ENCODE assay signal across 1 cellular context in the genomic region with DNA sequence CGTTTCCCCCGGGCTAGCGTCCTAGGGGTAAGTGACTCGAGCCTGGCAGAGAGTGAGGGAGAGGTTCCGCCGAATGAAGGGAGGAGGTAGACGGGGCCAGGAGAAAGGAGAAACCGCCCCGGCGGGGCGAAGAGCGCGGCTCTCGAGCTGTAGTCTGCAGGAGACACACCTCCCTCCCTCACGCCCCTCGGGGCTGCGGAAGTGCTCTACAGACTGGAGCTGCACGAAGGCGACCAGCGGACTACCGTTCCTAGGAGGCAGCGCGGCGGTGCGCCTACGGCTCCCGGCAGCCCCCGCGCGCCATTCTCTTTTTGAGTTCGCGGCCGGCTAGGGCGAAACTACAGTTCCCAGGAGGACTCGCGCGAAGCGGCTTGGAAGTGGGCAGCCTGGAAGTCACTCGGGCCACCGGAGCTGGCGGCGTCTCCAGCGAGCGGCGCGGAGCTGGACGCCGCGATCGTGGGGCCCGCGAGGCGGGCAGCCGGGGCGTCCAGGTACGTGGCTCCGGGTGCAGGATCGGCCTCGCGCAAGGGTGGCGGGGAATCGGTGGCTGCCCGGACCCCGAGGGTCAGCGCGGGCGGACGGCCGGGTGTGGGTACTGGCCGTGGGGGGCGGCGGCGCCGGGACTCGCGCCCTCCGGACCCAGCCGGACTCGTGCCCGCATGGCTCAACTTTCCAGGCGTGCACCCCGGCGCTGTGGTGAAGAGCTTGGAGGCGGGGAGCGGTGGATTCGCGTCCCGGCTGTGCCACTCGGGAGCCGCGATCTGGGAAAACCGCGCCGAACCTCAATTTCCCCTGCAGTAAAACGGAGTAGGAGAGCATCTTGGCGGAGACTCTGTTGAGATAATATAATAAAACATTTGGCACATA.
A peak's percentile ranks its signal among the peaks of the same experiment; 100 is the strongest.
TF ChIP-seq lines count a peak whose summit lies in the region.

A gene with protein sequence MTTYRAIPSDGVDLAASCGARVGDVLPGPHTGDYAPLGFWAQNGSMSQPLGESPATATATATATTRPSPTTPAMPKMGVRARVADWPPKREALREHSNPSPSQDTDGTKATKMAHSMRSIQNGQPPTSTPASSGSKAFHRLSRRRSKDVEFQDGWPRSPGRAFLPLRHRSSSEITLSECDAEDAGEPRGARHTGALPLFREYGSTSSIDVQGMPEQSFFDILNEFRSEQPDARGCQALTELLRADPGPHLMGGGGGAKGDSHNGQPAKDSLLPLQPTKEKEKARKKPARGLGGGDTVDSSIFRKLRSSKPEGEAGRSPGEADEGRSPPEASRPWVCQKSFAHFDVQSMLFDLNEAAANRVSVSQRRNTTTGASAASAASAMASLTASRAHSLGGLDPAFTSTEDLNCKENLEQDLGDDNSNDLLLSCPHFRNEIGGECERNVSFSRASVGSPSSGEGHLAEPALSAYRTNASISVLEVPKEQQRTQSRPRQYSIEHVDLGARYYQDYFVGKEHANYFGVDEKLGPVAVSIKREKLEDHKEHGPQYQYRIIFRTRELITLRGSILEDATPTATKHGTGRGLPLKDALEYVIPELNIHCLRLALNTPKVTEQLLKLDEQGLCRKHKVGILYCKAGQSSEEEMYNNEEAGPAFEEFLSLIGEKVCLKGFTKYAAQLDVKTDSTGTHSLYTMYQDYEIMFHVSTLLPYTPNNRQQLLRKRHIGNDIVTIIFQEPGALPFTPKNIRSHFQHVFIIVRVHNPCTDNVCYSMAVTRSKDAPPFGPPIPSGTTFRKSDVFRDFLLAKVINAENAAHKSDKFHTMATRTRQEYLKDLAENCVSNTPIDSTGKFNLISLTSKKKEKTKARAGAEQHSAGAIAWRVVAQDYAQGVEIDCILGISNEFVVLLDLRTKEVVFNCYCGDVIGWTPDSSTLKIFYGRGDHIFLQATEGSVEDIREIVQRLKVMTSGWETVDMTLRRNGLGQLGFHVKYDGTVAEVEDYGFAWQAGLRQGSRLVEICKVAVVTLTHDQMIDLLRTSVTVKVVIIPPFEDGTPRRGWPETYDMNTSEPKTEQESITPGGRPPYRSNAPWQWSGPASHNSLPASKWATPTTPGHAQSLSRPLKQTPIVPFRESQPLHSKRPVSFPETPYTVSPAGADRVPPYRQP (N-terminal part only) (plus strand): TSS at position 341 of the 867 bp plus-strand sequence. CDS start 174,358 bp downstream, outside the sequence.

TF ChIP-seq in IMR-90, 13 proteins besides CTCF, POLR2A, EP300 and RAD21 (continued from another document):
- TF ChIP-seq, protein P1, sequence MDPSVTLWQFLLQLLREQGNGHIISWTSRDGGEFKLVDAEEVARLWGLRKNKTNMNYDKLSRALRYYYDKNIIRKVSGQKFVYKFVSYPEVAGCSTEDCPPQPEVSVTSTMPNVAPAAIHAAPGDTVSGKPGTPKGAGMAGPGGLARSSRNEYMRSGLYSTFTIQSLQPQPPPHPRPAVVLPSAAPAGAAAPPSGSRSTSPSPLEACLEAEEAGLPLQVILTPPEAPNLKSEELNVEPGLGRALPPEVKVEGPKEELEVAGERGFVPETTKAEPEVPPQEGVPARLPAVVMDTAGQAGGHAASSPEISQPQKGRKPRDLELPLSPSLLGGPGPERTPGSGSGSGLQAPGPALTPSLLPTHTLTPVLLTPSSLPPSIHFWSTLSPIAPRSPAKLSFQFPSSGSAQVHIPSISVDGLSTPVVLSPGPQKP (IDR thresholded peaks at IDR 0.05; ENCODE audit: borderline replicate concordance, low read depth, low read length) = no peak
- TF ChIP-seq CHD1 (IDR thresholded peaks at IDR 0.05; ENCODE audit: low read depth, low read length) = 0 out of 2 replicates have a peak, but pooled peaks have one; percentile 3
